32 cellular contexts compared by ENCODE assay signal in the genomic region with DNA sequence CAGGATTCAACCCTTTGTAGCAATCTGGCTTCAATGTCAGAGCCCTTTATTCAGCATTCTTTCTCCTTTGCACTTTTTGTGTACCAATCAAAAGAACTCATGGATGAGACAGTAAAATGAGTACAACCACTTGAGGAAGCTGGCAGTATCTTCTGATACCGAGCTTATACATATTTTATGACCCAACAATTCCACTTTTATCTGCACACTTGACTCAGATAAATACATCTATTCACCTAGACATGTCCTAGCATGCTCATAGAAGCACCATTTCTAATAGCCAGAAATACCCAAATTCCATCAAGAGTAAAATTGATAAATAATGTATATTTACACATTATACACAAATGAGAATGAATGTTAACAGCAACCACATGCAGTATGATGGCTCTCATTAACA.
"Had no signal": no experiment of that assay in that cellular context is flagged by ENCODE, and none has a peak within 500 bp of the region (broad histone marks: within the 10 kb centered on the region; RNA-seq: fewer than 3 reads in every experiment).

No MANE protein-coding gene starts in this region.

- H3K4me1 ChIP-seq: uterus had no signal

- H3K27me3 Mint-ChIP-seq: activated naive CD4-positive, alpha-beta T cell treated with anti-CD3 and anti-CD28 coated beads, Interleukin-2, amount 50 U/mL, for 24 hours; activated naive CD8-positive, alpha-beta T cell treated with anti-CD3 and anti-CD28 coated beads, Interleukin-2, amount 50 U/mL, for 24 hours; progenitor cell of endocrine pancreas; stimulated activated naive CD8-positive, alpha-beta T cell treated with anti-CD3 and anti-CD28 coated beads, Interleukin-15, Interleukin-2, amounts not matched to agents 100 ng/mL and 50 ng/mL, for 24 hours had no signal

- H3K4me3 Mint-ChIP-seq: activated naive CD4-positive, alpha-beta T cell treated with anti-CD3 and anti-CD28 coated beads, Interleukin-2, amount 50 U/mL, for 24 hours; activated naive CD8-positive, alpha-beta T cell treated with anti-CD3 and anti-CD28 coated beads, Interleukin-2, amount 50 U/mL, for 24 hours; nephron; stimulated activated naive CD8-positive, alpha-beta T cell treated with anti-CD3 and anti-CD28 coated beads, Interleukin-15, Interleukin-2, amounts not matched to agents 100 ng/mL and 50 ng/mL, for 24 hours had no signal

- H3K27ac Mint-ChIP-seq: activated naive CD4-positive, alpha-beta T cell treated with anti-CD3 and anti-CD28 coated beads, Interleukin-2, amount 50 U/mL, for 24 hours; activated naive CD8-positive, alpha-beta T cell treated with anti-CD3 and anti-CD28 coated beads, Interleukin-2, amount 50 U/mL, for 24 hours; nephron; progenitor cell of endocrine pancreas; stimulated activated naive CD8-positive, alpha-beta T cell treated with anti-CD3 and anti-CD28 coated beads, Interleukin-15, Interleukin-2, amounts not matched to agents 100 ng/mL and 50 ng/mL, for 24 hours had no signal

- H3K27me3 ChIP-seq: cardiac muscle cell, heart left ventricle, neutrophil, ovary, uterus had no signal

- H3K27ac ChIP-seq: cardiac muscle cell, coronary artery, dorsolateral prefrontal cortex, neutrophil, ovary, thoracic aorta, uterus had no signal

- DNase-seq: activated CD4-positive, alpha-beta T cell treated with anti-CD3 and anti-CD28 coated beads for 4 hours; activated CD4-positive, alpha-beta T cell treated with anti-CD3 and anti-CD28 coated beads, Interleukin-2, amount 50 U/mL, for 48 hours; activated CD8-positive, alpha-beta memory T cell treated with anti-CD3 and anti-CD28 coated beads, Interleukin-2, amount 50 U/mL, for 4 hours; activated gamma-delta T cell; activated naive CD8-positive, alpha-beta T cell treated with anti-CD3 and anti-CD28 coated beads, Interleukin-2, amount 50 U/mL, for 24 hours; activated T-cell treated with anti-CD3 and anti-CD28 coated beads, Interleukin-2, amount 50 U/mL, for 1 hour; cerebellar nuclear complex; dorsolateral prefrontal cortex; effector memory CD4-positive, alpha-beta T cell; foreskin fibroblast; heart left ventricle; kidney glomerular epithelial cell; lower lobe of right lung; mesendoderm; mucosa of descending colon; ovary; stimulated activated CD4-positive, alpha-beta T cell treated with anti-CD3 and anti-CD28 coated beads, Interleukin-12 subunit alpha, Interleukin-12 subunit beta, amount 100 ng/mL, for 4 hours; stimulated activated CD4-positive, alpha-beta T cell treated with anti-CD3 and anti-CD28 coated beads, Interleukin-4, amount 100 ng/mL, for 1 hour; trophoblast cell; uterus had no signal

- H3K4me3 ChIP-seq: cardiac muscle cell, coronary artery, dorsolateral prefrontal cortex, heart left ventricle, lower lobe of right lung, mucosa of descending colon, ovary, skin epidermis, thoracic aorta, uterus had no signal

- H3K36me3 ChIP-seq: cardiac muscle cell, heart left ventricle, lower lobe of right lung, neutrophil, ovary, thoracic aorta, uterus had no signal

- H3K9me3 ChIP-seq: heart left ventricle, lower lobe of right lung, mucosa of descending colon, neutrophil, ovary, thoracic aorta, uterus had no signal

- H3K9me3 Mint-ChIP-seq: activated naive CD8-positive, alpha-beta T cell treated with anti-CD3 and anti-CD28 coated beads, Interleukin-2, amount 50 U/mL, for 24 hours had no signal

- ATAC-seq: activated naive CD8-positive, alpha-beta T cell treated with anti-CD3 and anti-CD28 coated beads, Interleukin-2, amount 50 U/mL, for 24 hours; esophagus mucosa; heart left ventricle; left lobe of liver; lower lobe of right lung; mucosa of descending colon; sciatic nerve had no signal

- H3K36me3 Mint-ChIP-seq: activated naive CD4-positive, alpha-beta T cell treated with anti-CD3 and anti-CD28 coated beads, Interleukin-2, amount 50 U/mL, for 24 hours had no signal
